In the genomic region with DNA sequence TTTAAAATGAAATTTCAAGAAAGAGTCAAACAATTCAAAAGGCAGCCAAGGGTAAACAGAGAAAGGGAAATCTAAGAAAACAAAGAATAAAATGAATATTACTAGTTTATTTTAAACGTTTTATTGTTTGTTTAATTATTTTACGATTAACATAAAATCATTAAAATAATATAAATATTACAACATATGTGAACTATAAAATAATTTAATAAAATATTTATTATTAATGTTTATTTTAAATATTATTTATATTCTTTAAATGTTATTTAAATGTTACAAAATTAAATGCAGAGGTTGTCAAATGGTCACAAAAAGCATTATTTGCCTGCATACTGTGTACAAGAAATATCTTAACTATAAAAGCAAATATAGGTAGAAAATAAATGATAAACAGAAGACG, we compare ENCODE assay signal across 25 cellular contexts.
"Had no signal": no experiment of that assay in that cellular context is flagged by ENCODE, and none has a peak within 500 bp of the region (broad histone marks: within the 10 kb centered on the region; RNA-seq: fewer than 3 reads in every experiment).

No MANE protein-coding gene starts in this region.

- DNase-seq: activated B cell treated with CpG ODN at 0.5 μM for 24 hours; activated CD4-positive, alpha-beta memory T cell treated with anti-CD3 and anti-CD28 coated beads for 36 hours; activated CD4-positive, alpha-beta T cell treated with anti-CD3 and anti-CD28 coated beads, Interleukin-2, amount 10 ng/mL, durations not matched to agents 24 days and 14 days; activated CD8-positive, alpha-beta memory T cell treated with anti-CD3 and anti-CD28 coated beads, Interleukin-2, amount 10 ng/mL, durations not matched to agents 7 days and 5 days; activated CD8-positive, alpha-beta memory T cell treated with anti-CD3 and anti-CD28 coated beads, Interleukin-2, amount 50 U/mL, for 4 hours; activated CD8-positive, alpha-beta T cell treated with anti-CD3 and anti-CD28 coated beads, Interleukin-2, amount 10 ng/mL, durations not matched to agents 7 days and 5 days; activated effector memory CD4-positive, alpha-beta T cell treated with anti-CD3 and anti-CD28 coated beads, Interleukin-2, amount 50 U/mL, for 16 hours; activated naive CD4-positive, alpha-beta T cell treated with anti-CD3 and anti-CD28 coated beads for 36 hours; activated naive CD8-positive, alpha-beta T cell treated with anti-CD3 and anti-CD28 coated beads for 36 hours; activated naive CD8-positive, alpha-beta T cell treated with anti-CD3 and anti-CD28 coated beads, Interleukin-2, amount 50 U/mL, for 24 hours; activated T-cell treated with anti-CD3 and anti-CD28 coated beads, Interleukin-2, amount 50 U/mL, for 1 hour; activated T-cell treated with anti-CD3 and anti-CD28 coated beads, Interleukin-2, amount 50 U/mL, for 48 hours; adrenal gland; amygdala; aorta; body of pancreas; caudate nucleus; colonic mucosa; effector CD8-positive, alpha-beta T cell; foreskin fibroblast; gastrocnemius medialis; glutamatergic neuron; heart left ventricle; T-helper 2 cell had no signal

- H3K4me1 ChIP-seq: adrenal gland, body of pancreas, colonic mucosa, gastrocnemius medialis, heart left ventricle had no signal

- H3K36me3 ChIP-seq: adrenal gland, colonic mucosa, gastrocnemius medialis, heart left ventricle had no signal

- H3K9me3 ChIP-seq: adrenal gland, body of pancreas, colonic mucosa, gastrocnemius medialis had no signal

- H3K27ac ChIP-seq: adrenal gland, body of pancreas, colonic mucosa, gastrocnemius medialis, heart left ventricle, VCaP had no signal

- H3K4me3 ChIP-seq: adrenal gland, body of pancreas, colonic mucosa, gastrocnemius medialis, heart left ventricle had no signal
